ENCODE assay signal across 8 cellular contexts in genomic region chr1:152036316-152037216, GRCh38. TPM values are rescaled to one million over a fixed set of nuclear protein-coding genes. Genes with fewer than 3 reads are reported as not detected.
DNase-seq lines count a peak whose midpoint lies in the region; ATAC-seq lines count a peak whose summit lies in the region.

TSS of gene S100A11 (minus strand) at chr1:152037004. CDS start at chr1:152036915, 89 bp downstream.

- intact Hi-C loops in left colon (cut with DNase I, micrococcal nuclease): no loop called here

- H3K36me3 ChIP-seq in CD8-positive, alpha-beta memory T cell (ENCODE audit: insufficient read depth, low read length): peaks cover 24% of the 10 kb centered on the region

- H3K27ac Mint-ChIP-seq in CD8-positive, alpha-beta memory T cell: peak within 1 kb of the TSS; percentile 94 to 100 (median 98)

- no peaks in the 10 kb centered on the region for H3K9me3 ChIP-seq in CD8-positive, alpha-beta memory T cell (ENCODE audit: low read length)

- peak within 1 kb of the TSS; percentile 79 for H3K27ac ChIP-seq in CD8-positive, alpha-beta memory T cell (ENCODE audit: low read depth, low read length)
- peak within 1 kb of the TSS; percentile 55 for H3K27ac ChIP-seq in cingulate gyrus (ENCODE audit: low read depth, low read length)

- H3K27me3 ChIP-seq in CD8-positive, alpha-beta memory T cell (ENCODE audit: insufficient read depth, low read length, poor library complexity, severe bottlenecking): no peaks in the 10 kb centered on the region

- DNase-seq in CD8-positive, alpha-beta memory T cell: peak; percentile 25 to 75 (median 52)
- peak; percentile 52 to 56 for DNase-seq in NCI-H187 (lab: John Stamatoyannopoulos, UW)
- peak; percentile 90 for DNase-seq in activated CD4-positive, alpha-beta T cell treated with anti-CD3 and anti-CD28 coated beads for 48 hours
- peak; percentile 94 to 96 for DNase-seq in left colon
- peak; percentile 71 for DNase-seq in stimulated activated CD4-positive, alpha-beta T cell treated with anti-CD3 and anti-CD28 coated beads, Interleukin-2, amount 100 ng/mL, for 4 hours (ENCODE audit: low read depth)
- no peak for DNase-seq in NCI-H1694 treated with DMSO at 0.1 percent for 48 hours (lab: John Stamatoyannopoulos, UW)

- H3K9me3 Mint-ChIP-seq in CD8-positive, alpha-beta memory T cell: no peaks in the 10 kb centered on the region

- H3K4me1 Mint-ChIP-seq in CD8-positive, alpha-beta memory T cell: peaks cover 39 to 53% (median 44%) of the 10 kb centered on the region in 3 donors

- H3K36me3 Mint-ChIP-seq in CD8-positive, alpha-beta memory T cell: peaks cover 10 to 44% (median 16%) of the 10 kb centered on the region in 3 donors

- peak within 1 kb of the TSS; percentile 51 for H3K4me3 ChIP-seq in CD8-positive, alpha-beta memory T cell (ENCODE audit: low read length)

- H3K4me3 Mint-ChIP-seq in CD8-positive, alpha-beta memory T cell: peak within 1 kb of the TSS; percentile 93 to 99 (median 96)

- no peaks in the 10 kb centered on the region for H3K27me3 Mint-ChIP-seq in CD8-positive, alpha-beta memory T cell

- H3K4me1 ChIP-seq in CD8-positive, alpha-beta memory T cell (ENCODE audit: insufficient read depth, low read length): peaks cover 37% of the 10 kb centered on the region

- CTCF ChIA-PET in CD8-positive, alpha-beta memory T cell (lab: Charles Lee): interaction anchor here (0.9 to 4.4 kb wide), 8 partner anchors 8 to 422 kb away, joined by 3 to 50 read pairs (median 4); no protein-coding TSS in a partner anchor

- POLR2A ChIA-PET in CD8-positive, alpha-beta memory T cell (lab: Charles Lee): interaction anchor here (1.0 to 3.6 kb wide), 5 partner anchors 9 to 422 kb away, joined by 3 to 33 read pairs (median 4); no protein-coding TSS in a partner anchor

- ATAC-seq in GM21723 (IDR thresholded peaks at IDR 0.05; ENCODE audit: unreplicated experiment) (peak; percentile 51), left colon (peak; percentile 82)

RNA-seq across cellular contexts. Expression of gene S100A11, which starts in this region (rescaled TPM):
- 100 to 1,000 TPM; 257 to 262 TPM for total RNA-seq in CD8-positive, alpha-beta memory T cell
- polyA plus RNA-seq in CD8-positive, alpha-beta memory T cell: 554 TPM
- 100 to 1,000 TPM; 115 to 178 TPM for total RNA-seq in left colon
